1 cellular context compared by ENCODE assay signal in genomic region chr12:113674996-113675395, GRCh38.
TF ChIP-seq lines count a peak whose summit lies in the region.

No MANE protein-coding gene starts in this region.

TF ChIP-seq in K562, 482 proteins besides CTCF, POLR2A, EP300 and RAD21 (continued from another document and continues in another):
- TF ChIP-seq GTF3C2 (IDR thresholded peaks at IDR 0.05; ENCODE audit: borderline replicate concordance, extremely low read depth, insufficient read length) (no peak), E2F1 (CRISPR knock-in tag; IDR thresholded peaks at IDR 0.05) (no peak), RBM17 (IDR thresholded peaks at IDR 0.05; ENCODE audit: borderline replicate concordance, low read depth, low read length) (no peak), ASH1L (IDR thresholded peaks at IDR 0.05; ENCODE audit: borderline replicate concordance, low read depth, partially characterized antibody) (no peak), SNRNP70 (optimal IDR thresholded peaks at IDR 0.05; ENCODE audit: low read depth, low read length) (no peak), EZH2 (IDR thresholded peaks at IDR 0.05; ENCODE audit: borderline replicate concordance, low read depth, low read length) (no peak), ZNF778 (CRISPR knock-in tag; IDR thresholded peaks at IDR 0.05) (no peak), CBFA2T3 (IDR thresholded peaks at IDR 0.05) (peak; percentile 69), EGR1 (conservative IDR thresholded peaks at IDR 0.05) (0 out of 2 replicates have a peak, but pooled peaks have one; percentile 5), NFRKB (IDR thresholded peaks at IDR 0.05; ENCODE audit: low read depth) (no peak), CBFA2T2 (conservative IDR thresholded peaks at IDR 0.05) (peak; percentile 51), ELF2 (CRISPR knock-in tag; IDR thresholded peaks at IDR 0.05) (no peak), MCM5 (IDR thresholded peaks at IDR 0.05; ENCODE audit: low read depth) (no peak), THAP7 (CRISPR knock-in tag; IDR thresholded peaks at IDR 0.05) (no peak), KLF10 (CRISPR knock-in tag; IDR thresholded peaks at IDR 0.05) (no peak), ZNF408 (CRISPR knock-in tag; IDR thresholded peaks at IDR 0.05; ENCODE audit: low read depth) (no peak), SMAD1 (IDR thresholded peaks at IDR 0.05; ENCODE audit: low read depth, low read length, partially characterized antibody) (no peak), PBX2 (CRISPR knock-in tag; IDR thresholded peaks at IDR 0.05; ENCODE audit: low read depth) (no peak), PBX2 (tag; conservative IDR thresholded peaks at IDR 0.05; ENCODE audit: low read depth) (peak; percentile 58), IRF2 (CRISPR knock-in tag; IDR thresholded peaks at IDR 0.05) (no peak), PHB (CRISPR knock-in tag; IDR thresholded peaks at IDR 0.05) (no peak), NFXL1 (CRISPR knock-in tag; IDR thresholded peaks at IDR 0.05) (no peak), ZNF143 (CRISPR knock-in tag; IDR thresholded peaks at IDR 0.05) (no peak), GABPB1 (CRISPR knock-in tag; IDR thresholded peaks at IDR 0.05) (no peak), MEF2A (IDR thresholded peaks at IDR 0.05; ENCODE audit: control insufficient read depth, low read depth, low read length) (no peak), POLR2H (tag; IDR thresholded peaks at IDR 0.05; ENCODE audit: low read depth) (no peak), MXI1 (IDR thresholded peaks at IDR 0.05; ENCODE audit: low read depth, low read length) (no peak), FIP1L1 (IDR thresholded peaks at IDR 0.05; ENCODE audit: low read depth, low read length, poor library complexity, severe bottlenecking) (no peak), PYGO2 (tag; IDR thresholded peaks at IDR 0.05) (no peak), ZNF384 (IDR thresholded peaks at IDR 0.05; ENCODE audit: low read depth, low read length) (no peak), ILF3 (IDR thresholded peaks at IDR 0.05; ENCODE audit: borderline replicate concordance) (no peak), ZBTB17 (CRISPR knock-in tag; IDR thresholded peaks at IDR 0.05) (no peak), ZNF41 (CRISPR knock-in tag; conservative IDR thresholded peaks at IDR 0.05) (no peak), FUS (optimal IDR thresholded peaks at IDR 0.05; ENCODE audit: low read depth, low read length) (no peak), KAT2B (IDR thresholded peaks at IDR 0.05; ENCODE audit: low read depth, low read length) (no peak), E2F4 (CRISPR knock-in tag; IDR thresholded peaks at IDR 0.05; ENCODE audit: low read depth) (no peak), SAFB2 (IDR thresholded peaks at IDR 0.05; ENCODE audit: borderline replicate concordance, low read depth, low read length, severe bottlenecking) (no peak), DNMT1 (IDR thresholded peaks at IDR 0.05) (no peak), SAFB (IDR thresholded peaks at IDR 0.05; ENCODE audit: borderline replicate concordance, low read depth, low read length) (no peak), RREB1 (CRISPR knock-in tag; IDR thresholded peaks at IDR 0.05) (no peak), ZFP1 (CRISPR knock-in tag; IDR thresholded peaks at IDR 0.05) (no peak), MCM3 (IDR thresholded peaks at IDR 0.05) (no peak), NR2C2 (CRISPR knock-in tag; IDR thresholded peaks at IDR 0.05) (no peak), NR2C2 (tag; IDR thresholded peaks at IDR 0.05) (no peak), NONO (IDR thresholded peaks at IDR 0.05; ENCODE audit: low read depth in 2 of 2, low read length in 1 of 2) (no peak), RNF219 (CRISPR knock-in tag; IDR thresholded peaks at IDR 0.05) (no peak), RCOR1 (IDR thresholded peaks at IDR 0.05; ENCODE audit: borderline replicate concordance in 1 of 2, low read depth in 2 of 2, low read length in 2 of 2) (peak in 1 of 2 experiments; percentile 60; a peak in 2 of 4 replicates), ZNF785 (CRISPR knock-in tag; IDR thresholded peaks at IDR 0.05) (no peak), ZNF830 (CRISPR knock-in tag; IDR thresholded peaks at IDR 0.05) (no peak), ILK (tag; IDR thresholded peaks at IDR 0.05; ENCODE audit: borderline replicate concordance, low read depth) (no peak), ZNF431 (CRISPR knock-in tag; IDR thresholded peaks at IDR 0.05) (no peak), NRF1 (conservative IDR thresholded peaks at IDR 0.05 in 1 of 2, IDR thresholded peaks at IDR 0.05 in 1 of 2) (no peak), ZC3H11A (IDR thresholded peaks at IDR 0.05; ENCODE audit: low read depth, low read length) (no peak), TCF3 (CRISPR knock-in tag; IDR thresholded peaks at IDR 0.05) (peak; percentile 53), SIN3B (IDR thresholded peaks at IDR 0.05; ENCODE audit: low read depth) (no peak), CHD4 (IDR thresholded peaks at IDR 0.05; ENCODE audit: insufficient read depth, insufficient replicate concordance, low read depth, low read length, poor library complexity, severe bottlenecking) (no peak), ZNF644 (tag; IDR thresholded peaks at IDR 0.05; ENCODE audit: low read depth) (no peak), ZNF699 (CRISPR knock-in tag; IDR thresholded peaks at IDR 0.05; ENCODE audit: insufficient replicate concordance) (no peak), NUFIP1 (IDR thresholded peaks at IDR 0.05; ENCODE audit: partially characterized antibody) (no peak), ZSCAN32 (CRISPR knock-in tag; IDR thresholded peaks at IDR 0.05) (no peak)
